In the genomic region with DNA sequence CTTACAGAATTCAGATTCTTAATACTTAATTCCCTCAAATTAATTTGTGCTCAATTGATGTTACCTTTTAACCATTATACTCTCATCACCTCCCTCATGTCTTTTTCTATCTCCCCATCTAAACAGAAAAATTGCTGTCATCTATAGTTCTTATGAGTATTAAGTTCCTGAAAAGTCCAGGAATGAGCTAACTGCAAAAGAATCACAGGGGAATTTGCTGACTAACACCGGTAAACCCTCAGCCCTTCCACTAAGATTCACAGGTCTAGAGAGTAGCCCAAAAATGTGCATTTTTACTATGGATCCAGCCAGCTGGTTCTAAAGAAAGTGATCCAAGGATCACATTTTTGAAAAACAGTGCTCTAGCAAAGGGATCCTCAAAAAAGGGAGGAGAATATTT, we compare ENCODE assay signal across 13 cellular contexts.
DNase-seq lines count a peak whose midpoint lies in the region; ATAC-seq, FAIRE-seq and TF ChIP-seq lines count a peak whose summit lies in the region.
"Had no signal": no experiment of that assay in that cellular context is flagged by ENCODE, and none has a peak within 500 bp of the region (broad histone marks: within the 10 kb centered on the region; RNA-seq: fewer than 3 reads in every experiment).

No MANE protein-coding gene starts in this region.

- peaks cover 10% of the 10 kb centered on the region for H3K4me1 Mint-ChIP-seq in activated naive CD4-positive, alpha-beta T cell treated with anti-CD3 and anti-CD28 coated beads, Interleukin-2, amount 50 U/mL, for 24 hours
- peaks cover 29% of the 10 kb centered on the region for H3K4me1 Mint-ChIP-seq in astrocyte (ENCODE audit: low read depth, unreplicated experiment)

- TF ChIP-seq CTCF in astrocyte (IDR thresholded peaks at IDR 0.05; ENCODE audit: insufficient read depth, low read depth, low read length) (no peak), keratinocyte (optimal IDR thresholded peaks at IDR 0.05 in 1 of 3, IDR thresholded peaks at IDR 0.05 in 1 of 3, conservative IDR thresholded peaks at IDR 0.05 in 1 of 3; ENCODE audit: extremely low read depth in 1 of 3, insufficient read depth in 2 of 3, low read length in 3 of 3) (no peak)

- dilution Hi-C loops in keratinocyte (cut with MboI; ENCODE audit: extremely low pct_ligation_motif_present, low sequenced_read_pairs): no loop called here

- H3K9ac ChIP-seq in astrocyte (ENCODE audit: low read length) (peak overlapping the region; percentile 57), keratinocyte (ENCODE audit: control insufficient read depth, extremely low read depth, insufficient read depth, low read length) (no peak overlapping the region)

- H3K9me3 ChIP-seq in astrocyte (ENCODE audit: insufficient read depth, low read depth, low read length) (no peaks in the 10 kb centered on the region), keratinocyte (ENCODE audit: control insufficient read depth, low read depth, low read length) (no peaks in the 10 kb centered on the region)

- H3K27me3 ChIP-seq in astrocyte (ENCODE audit: insufficient read depth, low read length): no peaks in the 10 kb centered on the region
- no peaks in the 10 kb centered on the region for H3K27me3 ChIP-seq in keratinocyte (ENCODE audit: control insufficient read depth, extremely low read depth, insufficient read depth, low read length)

- no peak overlapping the region for H2AFZ ChIP-seq in astrocyte (ENCODE audit: low read depth, low read length)
- H2AFZ ChIP-seq in keratinocyte (ENCODE audit: control insufficient read depth, low read length): no peak overlapping the region

- H3K27ac ChIP-seq in astrocyte (ENCODE audit: low read depth, low read length) (peak overlapping the region; percentile 71), keratinocyte (ENCODE audit: control insufficient read depth, insufficient read depth, low read length) (peak overlapping the region; percentile 17)

- no peak overlapping the region for H3K4me3 Mint-ChIP-seq in activated naive CD4-positive, alpha-beta T cell treated with anti-CD3 and anti-CD28 coated beads, Interleukin-2, amount 50 U/mL, for 24 hours
- no peak overlapping the region for H3K4me3 Mint-ChIP-seq in astrocyte (ENCODE audit: unreplicated experiment)
- H3K4me3 Mint-ChIP-seq: activated T-helper 1 cell treated with anti-CD3 and anti-CD28 coated beads, Interleukin-12 subunit alpha, Interleukin-12 subunit beta, Interleukin-2, Interleukin-4 antibody, amounts not matched to agents 30 ng/mL and 10 ng/mL and 1 ng/mL, durations not matched to agents 14 hours and 24 hours and 36 hours had no signal

- H3K9me1 ChIP-seq in keratinocyte (ENCODE audit: control insufficient read depth, extremely low read depth, insufficient read depth, low read length): no peaks in the 10 kb centered on the region

- no peaks in the 10 kb centered on the region for H3K27me3 Mint-ChIP-seq in activated naive CD4-positive, alpha-beta T cell treated with anti-CD3 and anti-CD28 coated beads, Interleukin-2, amount 50 U/mL, for 24 hours
- no peaks in the 10 kb centered on the region for H3K27me3 Mint-ChIP-seq in astrocyte (ENCODE audit: low read depth, unreplicated experiment)

- H3K36me3 ChIP-seq in astrocyte (ENCODE audit: insufficient read depth, low read length) (peaks cover 22% of the 10 kb centered on the region), keratinocyte (ENCODE audit: control insufficient read depth in 2 of 2, extremely low read depth in 1 of 2, insufficient read depth in 2 of 2, low read length in 2 of 2) (peaks cover under 1 to 9% of the 10 kb centered on the region in 2 experiments)

- no peak for DNase-seq in activated naive CD4-positive, alpha-beta T cell (lab: John Stamatoyannopoulos, UW)
- DNase-seq in astrocyte (ENCODE audit: low read depth) (peak; percentile 81), keratinocyte (ENCODE audit: low read depth, low spot score) (no peak), urothelium cell line (ENCODE audit: low spot score) (peak; percentile 39), NCI-H1105 (lab: John Stamatoyannopoulos, UW) (no peak)
- DNase-seq: KBM-7; NCI-H2171; stimulated activated CD8-positive, alpha-beta memory T cell treated with anti-CD3 and anti-CD28 coated beads, Interleukin-4, amount 100 ng/mL, for 48 hours had no signal

- peak overlapping the region; percentile 71 for H3K27ac Mint-ChIP-seq in activated naive CD4-positive, alpha-beta T cell treated with anti-CD3 and anti-CD28 coated beads, Interleukin-2, amount 50 U/mL, for 24 hours
- H3K27ac Mint-ChIP-seq in astrocyte (ENCODE audit: unreplicated experiment): peak overlapping the region; percentile 95

- H3K4me2 ChIP-seq in astrocyte (ENCODE audit: low read length) (peak overlapping the region; percentile 43), keratinocyte (ENCODE audit: control insufficient read depth, extremely low read depth, insufficient read depth, low read depth, low read length) (no peak overlapping the region)

- H3K9me3 Mint-ChIP-seq in activated naive CD4-positive, alpha-beta T cell treated with anti-CD3 and anti-CD28 coated beads, Interleukin-2, amount 50 U/mL, for 24 hours: no peaks in the 10 kb centered on the region
- no peaks in the 10 kb centered on the region for H3K9me3 Mint-ChIP-seq in astrocyte (ENCODE audit: unreplicated experiment)
- H3K9me3 Mint-ChIP-seq: activated T-helper 1 cell treated with anti-CD3 and anti-CD28 coated beads, Interleukin-12 subunit alpha, Interleukin-12 subunit beta, Interleukin-2, Interleukin-4 antibody, amounts not matched to agents 30 ng/mL and 10 ng/mL and 1 ng/mL, durations not matched to agents 14 hours and 24 hours and 36 hours had no signal

- ATAC-seq in HG03439 (IDR thresholded peaks at IDR 0.05; ENCODE audit: unreplicated experiment): no peak
- no peak for ATAC-seq in HG03378 (IDR thresholded peaks at IDR 0.05; ENCODE audit: unreplicated experiment)

- H3K36me3 Mint-ChIP-seq in activated naive CD4-positive, alpha-beta T cell treated with anti-CD3 and anti-CD28 coated beads, Interleukin-2, amount 50 U/mL, for 24 hours: peaks cover 7% of the 10 kb centered on the region
- H3K36me3 Mint-ChIP-seq in astrocyte (ENCODE audit: low read depth, unreplicated experiment): peaks cover 6% of the 10 kb centered on the region

- H3K4me3 ChIP-seq in astrocyte (ENCODE audit: insufficient read depth, low read depth, low read length): no peak overlapping the region
- no peak overlapping the region for H3K4me3 ChIP-seq in keratinocyte (ENCODE audit: control insufficient read depth in 2 of 3, extremely low read depth in 1 of 3, insufficient read depth in 2 of 3, low read depth in 1 of 3, low read length in 3 of 3)

- H3K4me1 ChIP-seq in astrocyte (ENCODE audit: insufficient read depth, low read length): peaks cover 21% of the 10 kb centered on the region
- H3K4me1 ChIP-seq in keratinocyte (ENCODE audit: control insufficient read depth, extremely low read depth, insufficient read depth, low read length): peaks cover 10% of the 10 kb centered on the region

- H3K79me2 ChIP-seq in astrocyte (ENCODE audit: insufficient read depth, low read length): peaks cover 32% of the 10 kb centered on the region
- H3K79me2 ChIP-seq in keratinocyte (ENCODE audit: control insufficient read depth, insufficient read depth, low read length): peaks cover 4% of the 10 kb centered on the region

- FAIRE-seq in astrocyte (lab: Jason Lieb, UNC) (peak; percentile 70), keratinocyte (lab: Jason Lieb, UNC) (peak; percentile 23), urothelium cell line (lab: Jason Lieb, UNC) (no peak)
- FAIRE-seq: colon had no signal

- H4K20me1 ChIP-seq in astrocyte (ENCODE audit: insufficient read depth, low read length) (peaks cover 2% of the 10 kb centered on the region), keratinocyte (ENCODE audit: control insufficient read depth, extremely low read depth, insufficient read depth, low read length) (no peaks in the 10 kb centered on the region)

Comparison
In these comparisons a context has a peak if more than half of its experiments do, and no peak if none do; other contexts are left out.
1. DNase-seq: peak in astrocyte (single experiment) and urothelium cell line (single experiment); none in activated naive CD4-positive, alpha-beta T cell (0 of 4), keratinocyte (single experiment) and NCI-H1105 (single experiment).